In genomic region chr11:66324626-66325025, GRCh38 we compare ENCODE assay signal across 19 cellular contexts. TPM values are rescaled to one million over a fixed set of nuclear protein-coding genes. Genes with fewer than 3 reads are reported as not detected.
DNase-seq lines count a peak whose midpoint lies in the region; ATAC-seq and TF ChIP-seq lines count a peak whose summit lies in the region.
"Had no signal": no experiment of that assay in that cellular context is flagged by ENCODE, and none has a peak within 500 bp of the region (broad histone marks: within the 10 kb centered on the region; RNA-seq: fewer than 3 reads in every experiment).

No MANE protein-coding gene starts in this region.

- no peak overlapping the region for H2AFZ ChIP-seq in smooth muscle cell (ENCODE audit: low read depth)
- H2AFZ ChIP-seq: PC-9 had no signal

- H3K36me3 Mint-ChIP-seq in activated CD8-positive, alpha-beta memory T cell treated with anti-CD3 and anti-CD28 coated beads, Interleukin-2, amount 10 ng/mL, durations not matched to agents 7 days and 5 days, result peaks cover 5% of the 10 kb centered on the region
- no peaks in the 10 kb centered on the region for H3K36me3 Mint-ChIP-seq in CD14-positive monocyte

- H3K9me3 ChIP-seq in RWPE2 (ENCODE audit: severe bottlenecking) (peaks cover 3% of the 10 kb centered on the region), smooth muscle cell (replicated peaks; ENCODE audit: low read depth) (no peaks in the 10 kb centered on the region)
- H3K9me3 ChIP-seq: upper lobe of left lung had no signal

- TF ChIP-seq CTCF in RWPE2 (IDR thresholded peaks at IDR 0.05; ENCODE audit: poor library complexity, severe bottlenecking) (no peak), foreskin fibroblast (IDR thresholded peaks at IDR 0.05; ENCODE audit: low read depth, low read length) (no peak), smooth muscle cell (IDR thresholded peaks at IDR 0.05; ENCODE audit: borderline replicate concordance, insufficient read depth, poor library complexity, severe bottlenecking) (no peak), CD14-positive monocyte (IDR thresholded peaks at IDR 0.05) (no peak)

- H3K79me2 ChIP-seq in smooth muscle cell (ENCODE audit: low read depth), result no peaks in the 10 kb centered on the region

- H3K27me3 ChIP-seq in RWPE2 (ENCODE audit: insufficient read depth, poor library complexity, severe bottlenecking) (no peaks in the 10 kb centered on the region), smooth muscle cell (ENCODE audit: low read depth) (no peaks in the 10 kb centered on the region)
- H3K27me3 ChIP-seq: upper lobe of left lung had no signal

- H3K4me3 ChIP-seq in RWPE2 (ENCODE audit: severe bottlenecking) (no peak overlapping the region), foreskin fibroblast (ENCODE audit: low read depth in 1 of 2, low read length in 2 of 2) (no peak overlapping the region), smooth muscle cell (no peak overlapping the region)
- H3K4me3 ChIP-seq: PC-9, upper lobe of left lung had no signal

- peaks cover 58% of the 10 kb centered on the region for H3K4me1 Mint-ChIP-seq in activated CD8-positive, alpha-beta memory T cell treated with anti-CD3 and anti-CD28 coated beads, Interleukin-2, amount 10 ng/mL, durations not matched to agents 7 days and 5 days
- H3K4me1 Mint-ChIP-seq in CD14-positive monocyte, result peaks cover 15% of the 10 kb centered on the region

- H4K20me1 ChIP-seq in smooth muscle cell (ENCODE audit: low read depth), result no peaks in the 10 kb centered on the region

- ATAC-seq in activated CD8-positive, alpha-beta memory T cell treated with anti-CD3 and anti-CD28 coated beads, Interleukin-2, amount 10 ng/mL, durations not matched to agents 7 days and 5 days, result no peak
- ATAC-seq in RWPE2 (ENCODE audit: low read depth) (no peak), HG03159 (IDR thresholded peaks at IDR 0.05; ENCODE audit: unreplicated experiment) (no peak), HG03571 (IDR thresholded peaks at IDR 0.05; ENCODE audit: unreplicated experiment) (no peak)

- CTCF ChIA-PET in activated CD8-positive, alpha-beta memory T cell treated with anti-CD3 and anti-CD28 coated beads, Interleukin-2, amount 10 ng/mL, durations not matched to agents 7 days and 5 days (lab: Charles Lee), result interaction anchor here (3.7 kb wide), 1 partner anchor 13 kb away, joined by 75 read pairs; no protein-coding TSS in a partner anchor

- H3K36me3 ChIP-seq in RWPE2 (ENCODE audit: low read depth), result no peaks in the 10 kb centered on the region
- no peaks in the 10 kb centered on the region for H3K36me3 ChIP-seq in smooth muscle cell (ENCODE audit: low read depth)
- H3K36me3 ChIP-seq: upper lobe of left lung had no signal

- peaks cover 2% of the 10 kb centered on the region for H3K9me3 Mint-ChIP-seq in activated CD8-positive, alpha-beta memory T cell treated with anti-CD3 and anti-CD28 coated beads, Interleukin-2, amount 10 ng/mL, durations not matched to agents 7 days and 5 days (ENCODE audit: low read depth)
- H3K9me3 Mint-ChIP-seq in CD14-positive monocyte, result peaks cover 0 to 9% (median 3%) of the 10 kb centered on the region in 7 donors

- H3K27ac Mint-ChIP-seq in activated CD8-positive, alpha-beta memory T cell treated with anti-CD3 and anti-CD28 coated beads, Interleukin-2, amount 10 ng/mL, durations not matched to agents 7 days and 5 days, result peak overlapping the region; percentile 40
- no peak overlapping the region for H3K27ac Mint-ChIP-seq in CD14-positive monocyte

- H3K4me2 ChIP-seq in smooth muscle cell, result peak overlapping the region; percentile 46
- H3K4me2 ChIP-seq: PC-9 had no signal

- 27% methylated on average over 2 of the region's 10 CpGs for WGBS in smooth muscle cell (ENCODE audit: low lambda C conversion rate)

- peak overlapping the region; percentile 92 for H3K27ac ChIP-seq in RWPE2 (ENCODE audit: poor library complexity, severe bottlenecking)
- H3K27ac ChIP-seq in smooth muscle cell (ENCODE audit: low read depth), result peak overlapping the region; percentile 69
- H3K27ac ChIP-seq: PC-9 had no signal

- H3F3A ChIP-seq in smooth muscle cell (ENCODE audit: low read depth), result peaks cover 3% of the 10 kb centered on the region

- no peak overlapping the region for H3K4me3 Mint-ChIP-seq in activated CD8-positive, alpha-beta memory T cell treated with anti-CD3 and anti-CD28 coated beads, Interleukin-2, amount 10 ng/mL, durations not matched to agents 7 days and 5 days
- no peak overlapping the region for H3K4me3 Mint-ChIP-seq in CD14-positive monocyte

- intact Hi-C loops in CD14-positive monocyte (cut with micrococcal nuclease), result no loop called here

- DNase-seq in activated CD8-positive, alpha-beta memory T cell treated with anti-CD3 and anti-CD28 coated beads, Interleukin-2, amount 10 ng/mL, durations not matched to agents 7 days and 5 days, result no peak
- no peak for DNase-seq in activated CD8-positive, alpha-beta memory T cell treated with anti-CD3 and anti-CD28 coated beads, Interleukin-2, amount 50 U/mL, for 48 hours
- DNase-seq in RWPE2 (ENCODE audit: low spot score) (no peak), foreskin fibroblast (peak; percentile 43 to 77), smooth muscle cell (lab: John Stamatoyannopoulos, UW; ENCODE audit: unreplicated experiment) (no peak), CD14-positive monocyte (ENCODE audit: low spot score) (no peak)
- DNase-seq: activated CD4-positive, alpha-beta T cell treated with anti-CD3 and anti-CD28 coated beads for 4 hours; cerebellar nuclear complex; GOT3; mammary epithelial cell; NCI-H2227 treated with DMSO at 0.1 percent for 48 hours; PC-9; stimulated activated CD8-positive, alpha-beta memory T cell treated with anti-CD3 and anti-CD28 coated beads, Interleukin-4, amount 100 ng/mL, for 48 hours had no signal

- no peak overlapping the region for H3K9ac ChIP-seq in smooth muscle cell (ENCODE audit: low read depth)

- peaks cover 29% of the 10 kb centered on the region for H3K4me1 ChIP-seq in RWPE2 (ENCODE audit: insufficient read depth, poor library complexity, severe bottlenecking)
- peaks cover 28% of the 10 kb centered on the region for H3K4me1 ChIP-seq in smooth muscle cell (ENCODE audit: low read depth)

- no peaks in the 10 kb centered on the region for H3K27me3 Mint-ChIP-seq in activated CD8-positive, alpha-beta memory T cell treated with anti-CD3 and anti-CD28 coated beads, Interleukin-2, amount 10 ng/mL, durations not matched to agents 7 days and 5 days
- peaks cover 0 to 5% (median 2%) of the 10 kb centered on the region in 3 donors for H3K27me3 Mint-ChIP-seq in CD14-positive monocyte (ENCODE audit: low read depth in 3 of 3)

RNA-seq across cellular contexts. Expression of gene CD248, which starts 7.8 kb away (rescaled TPM):
- 10 to 100 TPM; 16.8 to 35.5 TPM for total RNA-seq in activated CD8-positive, alpha-beta memory T cell treated with anti-CD3 and anti-CD28 coated beads, Interleukin-2, amount 10 ng/mL, durations not matched to agents 7 days and 5 days
- total RNA-seq in smooth muscle cell, result 29.0 and 35.5 TPM in 2 replicates
- polyA plus RNA-seq in smooth muscle cell (196 and 287 TPM in 2 replicates), CD14-positive monocyte (under 1 TPM in 1 of 2 donors, not detected in 1; 0.13 TPM)
- total RNA-seq: HT-29, PC-9 had no signal
- polyA plus RNA-seq: mammary epithelial cell had no signal

RNA-seq across cellular contexts. Expression of gene RIN1, which starts 11.6 kb away (rescaled TPM):
- 1 to 10 TPM in 1 of 2 experiments, under 1 TPM in 1; 0.68 to 2.5 TPM for total RNA-seq in activated CD8-positive, alpha-beta memory T cell treated with anti-CD3 and anti-CD28 coated beads, Interleukin-2, amount 10 ng/mL, durations not matched to agents 7 days and 5 days
- total RNA-seq in smooth muscle cell, result 7.5 and 18.0 TPM in 2 replicates
- 15.3 and 18.3 TPM in 2 replicates for polyA plus RNA-seq in smooth muscle cell
- 1 to 10 TPM; 6.1 to 7.6 TPM for polyA plus RNA-seq in CD14-positive monocyte

RNA-seq across cellular contexts. Expression of gene BRMS1, which starts 20.3 kb away (rescaled TPM):
- 10 to 100 TPM; 55.3 to 56.8 TPM for total RNA-seq in activated CD8-positive, alpha-beta memory T cell treated with anti-CD3 and anti-CD28 coated beads, Interleukin-2, amount 10 ng/mL, durations not matched to agents 7 days and 5 days
- total RNA-seq in smooth muscle cell, result 22.7 and 23.8 TPM in 2 replicates
- polyA plus RNA-seq in smooth muscle cell, result 44.2 and 56.7 TPM in 2 replicates
- polyA plus RNA-seq in CD14-positive monocyte, result 10 to 100 TPM; 62.0 to 65.2 TPM

RNA-seq across cellular contexts. Expression of gene B4GAT1, which starts 22.8 kb away (rescaled TPM):
- total RNA-seq in activated CD8-positive, alpha-beta memory T cell treated with anti-CD3 and anti-CD28 coated beads, Interleukin-2, amount 10 ng/mL, durations not matched to agents 7 days and 5 days, result 1 to 10 TPM; 7.9 to 8.7 TPM
- total RNA-seq in smooth muscle cell, result 26.5 and 27.1 TPM in 2 replicates
- 29.4 and 35.1 TPM in 2 replicates for polyA plus RNA-seq in smooth muscle cell
- 1 to 10 TPM; 1.7 TPM for polyA plus RNA-seq in CD14-positive monocyte

RNA-seq across cellular contexts. Expression of gene TMEM151A, which starts 32.9 kb away (rescaled TPM):
- total RNA-seq in activated CD8-positive, alpha-beta memory T cell treated with anti-CD3 and anti-CD28 coated beads, Interleukin-2, amount 10 ng/mL, durations not matched to agents 7 days and 5 days, result not detected
- 0.18 TPM in 1 of 2 replicates, not detected in the other for total RNA-seq in smooth muscle cell
- 0.13 and 0.64 TPM in 2 replicates for polyA plus RNA-seq in smooth muscle cell
- polyA plus RNA-seq in CD14-positive monocyte, result not detected
- total RNA-seq: posterior vena cava; T-helper 2 cell treated with Interferon-gamma antibody and Interleukin-4, amounts not matched to agents 100 ng/mL and 5 ng/mL, for 36 hours had no signal

Comparison
In these comparisons a context has a peak if more than half of its experiments do, and no peak if none do; other contexts are left out.
1. DNase-seq: peak in foreskin fibroblast (2 of 2); none in activated CD8-positive, alpha-beta memory T cell treated with anti-CD3 and anti-CD28 coated beads, Interleukin-2, amount 10 ng/mL, durations not matched to agents 7 days and 5 days (single experiment), activated CD8-positive, alpha-beta memory T cell treated with anti-CD3 and anti-CD28 coated beads, Interleukin-2, amount 50 U/mL, for 48 hours (single experiment), RWPE2 (single experiment), smooth muscle cell (single experiment) and CD14-positive monocyte (single experiment).